Comparison of ENCODE assay signal across 21 cellular contexts in the genomic region with DNA sequence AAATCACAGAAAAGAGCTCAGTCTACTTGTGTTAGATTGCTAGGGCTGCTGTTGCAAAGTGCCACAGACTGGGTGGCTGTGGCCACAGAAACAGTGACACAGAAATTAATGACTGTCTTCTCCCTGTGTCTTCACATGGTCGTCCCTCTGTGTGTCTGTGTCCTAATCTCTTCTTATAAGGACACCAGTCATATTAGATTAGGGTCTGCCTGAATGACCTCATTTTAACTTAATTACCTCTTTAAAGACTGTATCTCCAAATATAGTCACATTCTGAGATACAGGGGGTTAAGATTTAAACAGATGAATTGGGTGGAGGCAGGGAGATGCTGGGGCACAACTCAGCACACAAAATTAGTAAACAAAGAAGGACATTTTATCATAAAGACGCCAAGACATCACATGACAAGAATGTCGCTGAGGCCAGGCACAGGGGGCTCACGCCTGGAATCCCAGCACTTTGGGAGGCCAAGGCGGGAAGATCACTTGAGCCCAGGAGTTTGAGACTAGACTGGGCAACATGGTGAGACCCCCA.
"Had no signal": no experiment of that assay in that cellular context is flagged by ENCODE, and none has a peak within 500 bp of the region (broad histone marks: within the 10 kb centered on the region; RNA-seq: fewer than 3 reads in every experiment).

No MANE protein-coding gene starts in this region.

- H3K79me2 ChIP-seq: hepatocyte had no signal

- H3K4me2 ChIP-seq: hepatocyte had no signal

- DNase-seq: effector CD4-positive, alpha-beta T cell; foreskin melanocyte; head of caudate nucleus; kidney; left cardiac atrium; left ventricle myocardium inferior; lower lobe of right lung; natural killer cell; occipital lobe; pancreas; right lobe of liver; spleen; stimulated activated CD4-positive, alpha-beta T cell treated with anti-CD3 and anti-CD28 coated beads, Interleukin-15, amount 100 ng/mL, for 24 hours; stimulated activated CD4-positive, alpha-beta T cell treated with anti-CD3 and anti-CD28 coated beads, Interleukin-1b, Interleukin-23, amount 100 ng/mL, for 48 hours; stimulated activated CD4-positive, alpha-beta T cell treated with anti-CD3 and anti-CD28 coated beads, Interleukin-4, amount 100 ng/mL, for 24 hours; upper lobe of left lung; uterus had no signal

- H3K9me3 ChIP-seq: left ventricle myocardium inferior, lower lobe of right lung, pancreas, prostate gland, right lobe of liver, spleen, tibial artery, upper lobe of left lung, uterus had no signal

- H3K36me3 ChIP-seq: left ventricle myocardium inferior, lower lobe of right lung, pancreas, prostate gland, right lobe of liver, spleen, tibial artery, upper lobe of left lung, uterus had no signal

- H3K4me1 ChIP-seq: left ventricle myocardium inferior, lower lobe of right lung, pancreas, prostate gland, right lobe of liver, spleen, tibial artery, upper lobe of left lung, uterus had no signal

- H3K4me3 ChIP-seq: hepatocyte, left ventricle myocardium inferior, lower lobe of right lung, pancreas, prostate gland, right lobe of liver, spleen, tibial artery, upper lobe of left lung, uterus had no signal

- H3K27ac ChIP-seq: hepatocyte, left ventricle myocardium inferior, lower lobe of right lung, pancreas, prostate gland, right lobe of liver, spleen, tibial artery, upper lobe of left lung, uterus had no signal

- H2AFZ ChIP-seq: hepatocyte had no signal

- ATAC-seq: left cardiac atrium; lower lobe of right lung; natural killer cell; pancreas; right lobe of liver; stimulated activated memory B cell treated with anti-CD40 and anti-IgM and Interleukin-4, amounts not matched to agents 10 μg/mL and 1 μg/mL and 100 μg/mL, for 72 hours had no signal

- H3K27me3 ChIP-seq: hepatocyte, pancreas, right lobe of liver, spleen, tibial artery, upper lobe of left lung, uterus had no signal
